1 cellular context compared by ENCODE assay signal in the genomic region with DNA sequence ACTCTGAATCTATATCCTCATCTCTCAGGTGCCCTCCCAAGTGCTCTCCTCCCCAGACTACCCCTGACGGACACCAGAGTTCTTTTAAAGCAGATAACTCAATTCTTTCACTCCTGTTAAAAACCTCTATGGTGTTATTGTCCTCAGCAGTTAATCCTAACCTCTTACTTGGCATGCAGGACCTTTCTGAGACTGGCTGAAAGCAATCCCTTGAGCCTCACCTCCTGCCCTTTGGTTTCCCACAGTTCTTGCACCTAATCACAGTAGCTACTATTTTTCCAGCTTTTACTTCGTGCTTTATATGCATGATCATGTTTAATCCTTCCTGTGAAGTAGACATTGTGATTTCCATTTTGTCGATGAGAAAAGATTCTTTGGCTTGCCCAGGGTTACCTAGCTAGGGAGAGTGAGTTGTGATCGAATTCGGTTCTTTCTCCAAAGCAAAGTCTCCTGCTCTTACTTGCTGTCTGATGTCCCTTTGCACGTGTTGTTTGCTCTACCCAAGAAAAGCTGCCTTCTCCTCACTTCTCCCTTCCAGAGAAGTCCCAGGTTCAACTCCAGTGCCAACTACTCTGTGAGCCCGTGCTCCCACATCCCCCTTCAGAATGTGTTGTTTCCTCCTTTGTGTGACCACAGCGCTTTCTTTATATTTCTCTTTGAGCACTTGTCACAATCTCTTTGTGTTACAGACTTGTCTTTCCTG.
TF ChIP-seq lines count a peak whose summit lies in the region.

No MANE protein-coding gene starts in this region.

TF ChIP-seq in WTC11, 78 proteins besides CTCF, POLR2A, EP300 and RAD21 (continued from another document):
- TF ChIP-seq, protein P1, sequence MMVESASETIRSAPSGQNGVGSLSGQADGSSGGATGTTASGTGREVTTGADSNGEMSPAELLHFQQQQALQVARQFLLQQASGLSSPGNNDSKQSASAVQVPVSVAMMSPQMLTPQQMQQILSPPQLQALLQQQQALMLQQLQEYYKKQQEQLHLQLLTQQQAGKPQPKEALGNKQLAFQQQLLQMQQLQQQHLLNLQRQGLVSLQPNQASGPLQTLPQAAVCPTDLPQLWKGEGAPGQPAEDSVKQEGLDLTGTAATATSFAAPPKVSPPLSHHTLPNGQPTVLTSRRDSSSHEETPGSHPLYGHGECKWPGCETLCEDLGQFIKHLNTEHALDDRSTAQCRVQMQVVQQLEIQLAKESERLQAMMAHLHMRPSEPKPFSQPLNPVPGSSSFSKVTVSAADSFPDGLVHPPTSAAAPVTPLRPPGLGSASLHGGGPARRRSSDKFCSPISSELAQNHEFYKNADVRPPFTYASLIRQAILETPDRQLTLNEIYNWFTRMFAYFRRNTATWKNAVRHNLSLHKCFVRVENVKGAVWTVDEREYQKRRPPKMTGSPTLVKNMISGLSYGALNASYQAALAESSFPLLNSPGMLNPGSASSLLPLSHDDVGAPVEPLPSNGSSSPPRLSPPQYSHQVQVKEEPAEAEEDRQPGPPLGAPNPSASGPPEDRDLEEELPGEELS (CRISPR knock-in tag; IDR thresholded peaks at IDR 0.05) = no peak
- TF ChIP-seq NR1H2 (CRISPR knock-in tag; IDR thresholded peaks at IDR 0.05) = no peak
- no peak for TF ChIP-seq TP53 (CRISPR knock-in tag; IDR thresholded peaks at IDR 0.05)
- no peak for TF ChIP-seq TCF7 (CRISPR knock-in tag; IDR thresholded peaks at IDR 0.05; ENCODE audit: low read depth)
- TF ChIP-seq SMAD4 (CRISPR knock-in tag; IDR thresholded peaks at IDR 0.05) = no peak
- TF ChIP-seq, protein P2, sequence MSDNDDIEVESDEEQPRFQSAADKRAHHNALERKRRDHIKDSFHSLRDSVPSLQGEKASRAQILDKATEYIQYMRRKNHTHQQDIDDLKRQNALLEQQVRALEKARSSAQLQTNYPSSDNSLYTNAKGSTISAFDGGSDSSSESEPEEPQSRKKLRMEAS (CRISPR knock-in tag; IDR thresholded peaks at IDR 0.05) = no peak
- TF ChIP-seq PRRX2 (CRISPR knock-in tag; IDR thresholded peaks at IDR 0.05) = no peak
- TF ChIP-seq, protein P3, sequence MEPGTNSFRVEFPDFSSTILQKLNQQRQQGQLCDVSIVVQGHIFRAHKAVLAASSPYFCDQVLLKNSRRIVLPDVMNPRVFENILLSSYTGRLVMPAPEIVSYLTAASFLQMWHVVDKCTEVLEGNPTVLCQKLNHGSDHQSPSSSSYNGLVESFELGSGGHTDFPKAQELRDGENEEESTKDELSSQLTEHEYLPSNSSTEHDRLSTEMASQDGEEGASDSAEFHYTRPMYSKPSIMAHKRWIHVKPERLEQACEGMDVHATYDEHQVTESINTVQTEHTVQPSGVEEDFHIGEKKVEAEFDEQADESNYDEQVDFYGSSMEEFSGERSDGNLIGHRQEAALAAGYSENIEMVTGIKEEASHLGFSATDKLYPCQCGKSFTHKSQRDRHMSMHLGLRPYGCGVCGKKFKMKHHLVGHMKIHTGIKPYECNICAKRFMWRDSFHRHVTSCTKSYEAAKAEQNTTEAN (CRISPR knock-in tag; IDR thresholded peaks at IDR 0.05) = no peak
- TF ChIP-seq ATF1 (CRISPR knock-in tag; IDR thresholded peaks at IDR 0.05) = no peak
- TF ChIP-seq, protein P4, sequence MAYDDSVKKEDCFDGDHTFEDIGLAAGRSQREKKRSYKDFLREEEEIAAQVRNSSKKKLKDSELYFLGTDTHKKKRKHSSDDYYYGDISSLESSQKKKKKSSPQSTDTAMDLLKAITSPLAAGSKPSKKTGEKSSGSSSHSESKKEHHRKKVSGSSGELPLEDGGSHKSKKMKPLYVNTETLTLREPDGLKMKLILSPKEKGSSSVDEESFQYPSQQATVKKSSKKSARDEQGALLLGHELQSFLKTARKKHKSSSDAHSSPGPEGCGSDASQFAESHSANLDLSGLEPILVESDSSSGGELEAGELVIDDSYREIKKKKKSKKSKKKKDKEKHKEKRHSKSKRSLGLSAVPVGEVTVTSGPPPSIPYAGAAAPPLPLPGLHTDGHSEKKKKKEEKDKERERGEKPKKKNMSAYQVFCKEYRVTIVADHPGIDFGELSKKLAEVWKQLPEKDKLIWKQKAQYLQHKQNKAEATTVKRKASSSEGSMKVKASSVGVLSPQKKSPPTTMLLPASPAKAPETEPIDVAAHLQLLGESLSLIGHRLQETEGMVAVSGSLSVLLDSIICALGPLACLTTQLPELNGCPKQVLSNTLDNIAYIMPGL (CRISPR knock-in tag; IDR thresholded peaks at IDR 0.05) = no peak
